Comparison of ENCODE assay signal across 9 cellular contexts in the genomic region with DNA sequence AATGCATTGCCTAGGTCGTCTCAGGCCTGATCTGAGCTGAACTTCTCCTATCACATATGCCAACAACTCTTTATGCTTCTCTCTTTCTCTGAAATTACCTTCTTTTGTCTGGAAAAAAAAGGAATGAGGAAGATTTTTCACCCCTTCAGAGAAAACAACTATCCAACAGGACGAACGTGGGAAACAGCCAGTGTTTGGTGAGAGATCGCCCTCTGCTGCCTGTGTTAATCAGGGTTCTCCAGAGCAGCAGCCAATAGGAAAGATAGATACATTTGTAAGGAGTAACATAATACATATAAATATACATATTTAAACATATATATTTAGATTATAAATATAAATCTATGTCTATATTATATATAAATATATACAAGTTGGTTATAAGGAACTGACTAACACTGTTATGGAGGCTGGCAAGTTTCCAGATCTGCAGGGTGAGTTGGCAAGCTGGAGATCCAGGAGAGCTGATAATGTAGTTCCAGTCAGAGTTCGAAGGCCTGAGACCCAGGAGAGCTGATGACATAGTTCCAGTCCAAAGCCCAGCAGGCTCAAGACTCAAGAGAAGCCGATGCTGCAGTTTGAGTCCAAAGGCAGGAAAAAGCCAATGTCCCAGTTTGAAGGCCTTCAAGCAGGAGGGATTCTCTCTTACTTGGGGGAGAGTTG. TPM values are rescaled to one million over a fixed set of nuclear protein-coding genes. Genes with fewer than 3 reads are reported as not detected.
DNase-seq lines count a peak whose midpoint lies in the region; ATAC-seq and TF ChIP-seq lines count a peak whose summit lies in the region.
"Had no signal": no experiment of that assay in that cellular context is flagged by ENCODE, and none has a peak within 500 bp of the region (broad histone marks: within the 10 kb centered on the region; RNA-seq: fewer than 3 reads in every experiment).

No MANE protein-coding gene starts in this region.

- no peaks in the 10 kb centered on the region for H3K9me3 ChIP-seq in breast epithelium

- intact Hi-C loops in MCF 10A (cut with micrococcal nuclease) (loop anchor here (1.0 to 2.0 kb wide), 2 partner anchors 1064 to 1666 kb away; no protein-coding TSS in a partner anchor), breast epithelium (cut with DNase I; ENCODE audit: low total_unique reads) (no loop called here), dorsolateral prefrontal cortex (cut with DNase I) (loop anchor here (2.0 to 5.0 kb wide), 2 partner anchors 174 to 1065 kb away; no protein-coding TSS in a partner anchor)

- H3K36me3 ChIP-seq in breast epithelium = no peaks in the 10 kb centered on the region

- H3K27me3 ChIP-seq in breast epithelium = peaks cover 0 to 22% of the 10 kb centered on the region in 2 donors
- peaks cover 0 to 69% (median 9%) of the 10 kb centered on the region in 45 donors for H3K27me3 ChIP-seq in dorsolateral prefrontal cortex

- H3K27ac ChIP-seq in breast epithelium = no peak overlapping the region
- no peak overlapping the region for H3K27ac ChIP-seq in dorsolateral prefrontal cortex

- no peaks in the 10 kb centered on the region for H3K4me1 ChIP-seq in breast epithelium

- H3K4me3 ChIP-seq in breast epithelium = no peak overlapping the region
- no peak overlapping the region for H3K4me3 ChIP-seq in dorsolateral prefrontal cortex

- H3K4me1 Mint-ChIP-seq in MCF 10A (ENCODE audit: insufficient read depth, unreplicated experiment) (peaks cover 4% of the 10 kb centered on the region), osteocyte (ENCODE audit: unreplicated experiment) (peaks cover 1% of the 10 kb centered on the region)

- CTCF ChIA-PET in MCF 10A (lab: Yijun Ruan, JAX) = interaction anchor here (0.6 to 2.4 kb wide), 18 partner anchors 10 to 1309 kb away, joined by 3 to 12 read pairs (median 3); partner anchors contain the start of genes CETN2, GABRQ and NSDHL

- POLR2A ChIA-PET in MCF 10A (lab: Yijun Ruan, JAX) = interaction anchor here (0.6 kb wide), 1 partner anchor 1203 kb away, joined by 3 read pairs; no protein-coding TSS in a partner anchor

- no peak for TF ChIP-seq POLR2A in breast epithelium (IDR thresholded peaks at IDR 0.05)

- H3K4me3 Mint-ChIP-seq in MCF 10A (ENCODE audit: unreplicated experiment) (no peak overlapping the region), osteocyte (ENCODE audit: unreplicated experiment) (no peak overlapping the region)
- H3K4me3 Mint-ChIP-seq: activated naive CD8-positive, alpha-beta T cell had no signal

- ATAC-seq in GM18519 (IDR thresholded peaks at IDR 0.05; ENCODE audit: low FRiP score, unreplicated experiment) = no peak

- DNase-seq in MCF 10A (ENCODE audit: unreplicated experiment) = peak; percentile 47
- DNase-seq in breast epithelium (ENCODE audit: low spot score in 2 of 2) = no peak
- DNase-seq in NCI-H69 (lab: John Stamatoyannopoulos, UW) = peak; percentile 17
- peak in 5 of 10 donors; percentile 21 to 61 (median 53) for DNase-seq in dorsolateral prefrontal cortex
- no peak for DNase-seq in osteocyte (ENCODE audit: extremely low spot score, unreplicated experiment)
- no peak for DNase-seq in mucosa of gallbladder (ENCODE audit: low spot score)
- DNase-seq in NCI-H1436 (lab: John Stamatoyannopoulos, UW) = no peak

- no TSS peak for BruUV-seq in MCF 10A (replicated peaks; lab: Mats Ljungman, UMichigan)

- H3K27ac Mint-ChIP-seq in MCF 10A (ENCODE audit: low read depth, unreplicated experiment) (no peak overlapping the region), osteocyte (ENCODE audit: unreplicated experiment) (no peak overlapping the region)
- H3K27ac Mint-ChIP-seq: activated naive CD8-positive, alpha-beta T cell had no signal

- H3K27me3 Mint-ChIP-seq in MCF 10A (ENCODE audit: insufficient read depth, unreplicated experiment) (no peaks in the 10 kb centered on the region), osteocyte (ENCODE audit: unreplicated experiment) (peaks cover 5% of the 10 kb centered on the region)

- TF ChIP-seq CTCF in MCF 10A (IDR thresholded peaks at IDR 0.05; ENCODE audit: unreplicated experiment) (peak; percentile 43), breast epithelium (IDR thresholded peaks at IDR 0.05) (no peak), dorsolateral prefrontal cortex (IDR thresholded peaks at IDR 0.05 in 54 of 56, conservative IDR thresholded peaks at IDR 0.05 in 2 of 56; ENCODE audit: low read depth in 1 of 56, partially characterized antibody in 56 of 56) (peak in 51 of 56 donors; percentile 27 to 71 (median 53)), osteocyte (IDR thresholded peaks at IDR 0.05) (peak; percentile 52)

- H3K36me3 Mint-ChIP-seq in MCF 10A (ENCODE audit: insufficient read depth, unreplicated experiment) (no peaks in the 10 kb centered on the region), osteocyte (ENCODE audit: unreplicated experiment) (no peaks in the 10 kb centered on the region)
- H3K36me3 Mint-ChIP-seq: activated naive CD8-positive, alpha-beta T cell had no signal

- no peaks in the 10 kb centered on the region for H3K9me3 Mint-ChIP-seq in MCF 10A (ENCODE audit: unreplicated experiment)
- H3K9me3 Mint-ChIP-seq in osteocyte (ENCODE audit: unreplicated experiment) = no peaks in the 10 kb centered on the region

RNA-seq across cellular contexts. Expression of gene CETN2, which starts 13.3 kb away (rescaled TPM):
- total RNA-seq in MCF 10A (2022) (22.5 and 29.3 TPM in 2 replicates), breast epithelium (10 to 100 TPM; 23.2 to 36.1 (median 26.9) TPM), dorsolateral prefrontal cortex (10 to 100 TPM; 19.4 to 43.5 (median 31.8) TPM), osteocyte (32.0 and 34.8 TPM in 2 replicates), mucosa of gallbladder (44.3 TPM)

RNA-seq across cellular contexts. Expression of gene NSDHL, which starts 13.7 kb away (rescaled TPM):
- total RNA-seq in MCF 10A (2022) = 12.8 and 13.7 TPM in 2 replicates
- total RNA-seq in breast epithelium = 10 to 100 TPM; 13.1 to 20.8 (median 16.7) TPM
- total RNA-seq in dorsolateral prefrontal cortex = 10 to 100 TPM in 119 of 120 experiments, 1 to 10 TPM in 1; 6.2 to 24.5 (median 15.9) TPM
- total RNA-seq in osteocyte = 14.1 and 14.7 TPM in 2 replicates
- total RNA-seq in mucosa of gallbladder = 32.4 TPM

RNA-seq across cellular contexts. Expression of gene MAGEA6, which starts 47.7 kb away (rescaled TPM):
- total RNA-seq in MCF 10A (2022) (not detected in 2 replicates), breast epithelium (not detected), dorsolateral prefrontal cortex (not detected), osteocyte (not detected in 2 replicates), mucosa of gallbladder (0.26 TPM)

RNA-seq across cellular contexts. Expression of gene CSAG3, which starts 58.2 kb away (rescaled TPM):
- not detected in 2 replicates for total RNA-seq in MCF 10A (2022)
- total RNA-seq in breast epithelium = not detected
- 1 to 10 TPM in 2 of 120 experiments, under 1 TPM in 5, not detected in 113; 0.50 to 1.6 (median 0.86) TPM for total RNA-seq in dorsolateral prefrontal cortex
- not detected in 2 replicates for total RNA-seq in osteocyte
- total RNA-seq in mucosa of gallbladder = not detected

Comparison
In these comparisons a context has a peak if more than half of its experiments do, and no peak if none do; other contexts are left out.
1. DNase-seq: peak in MCF 10A (single experiment) and NCI-H69 (single experiment); none in breast epithelium (0 of 2), osteocyte (single experiment), mucosa of gallbladder (single experiment) and NCI-H1436 (single experiment).
2. CTCF ChIP-seq: peak in MCF 10A (single experiment), dorsolateral prefrontal cortex (51 of 56) and osteocyte (single experiment); none in breast epithelium (0 of 3).